ENCODE assay signal across 13 cellular contexts in the genomic region with DNA sequence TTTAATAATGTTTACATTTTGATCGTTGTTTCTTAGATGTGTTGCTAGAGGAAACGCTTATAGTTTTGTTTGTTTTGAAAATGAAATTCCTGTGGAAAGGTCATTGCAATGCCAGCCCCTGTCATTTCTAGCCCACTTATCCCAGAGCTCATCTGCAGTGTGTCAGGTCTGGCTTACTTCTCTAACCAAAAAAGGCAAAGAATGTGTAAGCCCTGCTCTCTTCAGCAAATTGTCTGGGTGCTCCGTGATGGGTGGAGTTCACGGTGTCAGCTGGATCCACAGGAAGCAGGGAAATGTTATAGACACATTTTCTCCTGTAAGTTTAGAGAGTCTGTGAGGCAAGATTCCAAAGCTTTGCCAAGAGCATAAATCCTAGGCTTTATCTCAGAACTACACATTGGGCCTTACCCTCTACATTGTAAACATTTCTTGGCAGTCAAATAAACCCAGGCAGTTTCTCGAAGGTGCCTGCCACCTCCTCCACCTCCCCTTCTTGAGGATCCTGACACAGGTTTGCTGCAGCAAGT. TPM values are rescaled to one million over a fixed set of nuclear protein-coding genes. Genes with fewer than 3 reads are reported as not detected.
DNase-seq lines count a peak whose midpoint lies in the region; ATAC-seq, FAIRE-seq and TF ChIP-seq lines count a peak whose summit lies in the region.
"Had no signal": no experiment of that assay in that cellular context is flagged by ENCODE, and none has a peak within 500 bp of the region (broad histone marks: within the 10 kb centered on the region; RNA-seq: fewer than 3 reads in every experiment).

No MANE protein-coding gene starts in this region.

- no peak for FAIRE-seq in frontal cortex (lab: Jason Lieb, UNC)

- no peak for TF ChIP-seq CTCF in progenitor cell of endocrine pancreas (IDR thresholded peaks at IDR 0.05; ENCODE audit: unreplicated experiment)

- peaks cover 48% of the 10 kb centered on the region for H3K36me3 Mint-ChIP-seq in progenitor cell of endocrine pancreas (ENCODE audit: insufficient read depth)

- H3K4me1 ChIP-seq in adipocyte (ENCODE audit: control insufficient read depth, insufficient read depth, low read length) = no peaks in the 10 kb centered on the region

- H3K36me3 ChIP-seq in adipocyte (ENCODE audit: control insufficient read depth, insufficient read depth, low read length, severe bottlenecking) = peaks cover 57% of the 10 kb centered on the region

- H3K4me3 Mint-ChIP-seq in progenitor cell of endocrine pancreas (ENCODE audit: low read depth) = no peak overlapping the region
- H3K4me3 Mint-ChIP-seq: naive thymus-derived CD4-positive, alpha-beta T cell had no signal

- DNase-seq in EL = peak; percentile 77
- DNase-seq in adipocyte (ENCODE audit: low read depth) = peak; percentile 77
- DNase-seq in left cardiac atrium = no peak
- DNase-seq in progenitor cell of endocrine pancreas (ENCODE audit: low spot score, unreplicated experiment) = no peak
- DNase-seq in frontal cortex (ENCODE audit: low spot score in 2 of 2) = no peak
- DNase-seq in KG1 (lab: John Stamatoyannopoulos, UW) = no peak
- no peak for DNase-seq in occipital lobe (lab: John Stamatoyannopoulos, UW)
- DNase-seq: activated T-cell treated with anti-CD3 and anti-CD28 coated beads, Interleukin-2, amount 50 U/mL, for 1 hour; COR-L47; naive thymus-derived CD4-positive, alpha-beta T cell; NCI-H2171 treated with DMSO at 0.1 percent for 48 hours had no signal

- H3K9ac ChIP-seq in adipocyte (ENCODE audit: low read length) = no peak overlapping the region

- intact Hi-C loops in left cardiac atrium (cut with DNase I) = no loop called here

- peak; percentile 88 to 89 for ATAC-seq in left cardiac atrium
- no peak for ATAC-seq in GM19324 (IDR thresholded peaks at IDR 0.05; ENCODE audit: low FRiP score, unreplicated experiment)
- ATAC-seq: HCT116; naive thymus-derived CD4-positive, alpha-beta T cell had no signal

- no peak overlapping the region for H3K4me3 ChIP-seq in adipocyte (ENCODE audit: low read length)

- H3K27me3 ChIP-seq in adipocyte (replicated peaks; ENCODE audit: control insufficient read depth, insufficient read depth, low read length) = no peaks in the 10 kb centered on the region

- H3K9me3 Mint-ChIP-seq in progenitor cell of endocrine pancreas (ENCODE audit: low read depth) = peaks cover 20% of the 10 kb centered on the region

- peak overlapping the region; percentile 10 for H3K27ac Mint-ChIP-seq in progenitor cell of endocrine pancreas

- H3K27me3 Mint-ChIP-seq in progenitor cell of endocrine pancreas = no peaks in the 10 kb centered on the region
- H3K27me3 Mint-ChIP-seq: naive thymus-derived CD4-positive, alpha-beta T cell had no signal

- H3K4me1 Mint-ChIP-seq in progenitor cell of endocrine pancreas (ENCODE audit: low read depth) = peaks cover 22% of the 10 kb centered on the region

- H3K9me3 ChIP-seq in adipocyte (ENCODE audit: control insufficient read depth, low read length) = no peaks in the 10 kb centered on the region

RNA-seq across cellular contexts. Expression of a gene that starts 50.9 kb away (rescaled TPM):
- total RNA-seq in left cardiac atrium = 10 to 100 TPM; 78.6 to 86.4 TPM
- 31.7 and 37.4 TPM in 2 replicates for total RNA-seq in progenitor cell of endocrine pancreas
- 39.1 TPM for total RNA-seq in frontal cortex
- total RNA-seq in occipital lobe = 34.3 TPM

RNA-seq across cellular contexts. Expression of a gene that starts 51.2 kb away (rescaled TPM):
- total RNA-seq in left cardiac atrium (10 to 100 TPM; 11.6 to 11.9 TPM), progenitor cell of endocrine pancreas (45.8 and 51.9 TPM in 2 replicates), frontal cortex (25.7 TPM), occipital lobe (28.1 TPM)

Comparison
In these comparisons a context has a peak if more than half of its experiments do, and no peak if none do; other contexts are left out.
1. DNase-seq: peak in EL (single experiment) and adipocyte (single experiment); none in left cardiac atrium (single experiment), progenitor cell of endocrine pancreas (single experiment), frontal cortex (0 of 2), KG1 (single experiment) and occipital lobe (single experiment).